In the genomic region with DNA sequence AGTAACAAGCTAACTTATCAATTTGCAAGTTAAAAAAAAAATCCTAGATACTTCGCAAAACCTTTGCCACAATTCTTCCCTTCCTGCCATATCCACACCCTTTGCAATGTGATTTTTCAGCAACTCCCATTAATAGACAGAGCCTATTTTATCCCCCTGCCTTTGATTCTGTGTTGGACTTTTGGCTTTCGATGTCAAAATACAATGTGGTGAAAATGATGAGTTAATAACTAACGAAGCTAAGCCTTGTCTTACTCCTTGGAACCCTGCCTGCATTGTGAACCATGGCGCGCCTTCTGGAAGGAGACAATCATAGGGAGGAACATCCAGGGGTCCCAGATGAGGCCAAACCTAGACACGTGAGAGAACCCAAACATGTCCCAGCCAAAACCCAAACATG, we compare ENCODE assay signal across 26 cellular contexts. TPM values are rescaled to one million over a fixed set of nuclear protein-coding genes. Genes with fewer than 3 reads are reported as not detected.
DNase-seq lines count a peak whose midpoint lies in the region; ATAC-seq and TF ChIP-seq lines count a peak whose summit lies in the region.
"Had no signal": no experiment of that assay in that cellular context is flagged by ENCODE, and none has a peak within 500 bp of the region (broad histone marks: within the 10 kb centered on the region; RNA-seq: fewer than 3 reads in every experiment).

No MANE protein-coding gene starts in this region.

- peak; percentile 60 for ATAC-seq in left lobe of liver
- ATAC-seq in activated T-cell treated with anti-CD3 and anti-CD28 coated beads, Interleukin-2, amount 50 U/mL, for 72 hours (replicated peaks in 1 of 2): no peak
- no peak for ATAC-seq in HG02642 (IDR thresholded peaks at IDR 0.05; ENCODE audit: poor library complexity, unreplicated experiment)
- ATAC-seq: GM12878 had no signal

- H3K27ac Mint-ChIP-seq in activated T-cell treated with anti-CD3 and anti-CD28 coated beads, Interleukin-2, amount 50 U/mL, for 72 hours: no peak overlapping the region
- H3K27ac Mint-ChIP-seq: CD14-positive monocyte; CD4-positive, alpha-beta memory T cell; CD4-positive, CD25-positive, alpha-beta regulatory T cell; CD8-positive, alpha-beta memory T cell had no signal

- H3K36me3 ChIP-seq in esophagus muscularis mucosa: no peaks in the 10 kb centered on the region
- H3K36me3 ChIP-seq: BE2C, BLaER1 had no signal

- H3K4me3 Mint-ChIP-seq in activated T-cell treated with anti-CD3 and anti-CD28 coated beads, Interleukin-2, amount 50 U/mL, for 72 hours: no peak overlapping the region
- H3K4me3 Mint-ChIP-seq: CD14-positive monocyte; CD4-positive, alpha-beta memory T cell; CD4-positive, CD25-positive, alpha-beta regulatory T cell; CD8-positive, alpha-beta memory T cell had no signal

- no peaks in the 10 kb centered on the region for H3K4me1 ChIP-seq in esophagus muscularis mucosa
- H3K4me1 ChIP-seq: BE2C had no signal

- TF ChIP-seq EP300 in esophagus muscularis mucosa (IDR thresholded peaks at IDR 0.05): no peak

- no peak overlapping the region for H3K27ac ChIP-seq in esophagus muscularis mucosa (replicated peaks in 1 of 4)
- H3K27ac ChIP-seq: BLaER1 had no signal

- DNase-seq in esophagus muscularis mucosa (ENCODE audit: extremely low spot score): peak; percentile 81
- DNase-seq in left lobe of liver (ENCODE audit: low spot score): no peak
- peak; percentile 42 for DNase-seq in mucosa of gallbladder (ENCODE audit: low spot score)
- DNase-seq in activated T-cell treated with anti-CD3 and anti-CD28 coated beads, Interleukin-2, amount 50 U/mL, for 72 hours: no peak
- DNase-seq: 8988T; ACHN; BE2C; C1 segment of cervical spinal cord; CD4-positive, alpha-beta memory T cell; CD4-positive, CD25-positive, alpha-beta regulatory T cell; CD8-positive, alpha-beta memory T cell; COR-L47; DMS 273 treated with DMSO at 0.1 percent for 48 hours; DMS153; DMS53; DMS79; DND-41; EL; GDM1 had no signal

- H3K4me3 ChIP-seq in esophagus muscularis mucosa: no peak overlapping the region
- H3K4me3 ChIP-seq: BLaER1, GM12878 had no signal

- H3K27me3 Mint-ChIP-seq in activated T-cell treated with anti-CD3 and anti-CD28 coated beads, Interleukin-2, amount 50 U/mL, for 72 hours (ENCODE audit: low read depth): peaks cover 10% of the 10 kb centered on the region

- no peaks in the 10 kb centered on the region for H3K4me1 Mint-ChIP-seq in activated T-cell treated with anti-CD3 and anti-CD28 coated beads, Interleukin-2, amount 50 U/mL, for 72 hours (ENCODE audit: low read depth)
- H3K4me1 Mint-ChIP-seq: CD14-positive monocyte; CD4-positive, alpha-beta memory T cell; CD4-positive, CD25-positive, alpha-beta regulatory T cell; CD8-positive, alpha-beta memory T cell had no signal

- intact Hi-C loops in esophagus muscularis mucosa (cut with DNase I): no loop called here

- no peaks in the 10 kb centered on the region for H3K36me3 Mint-ChIP-seq in activated T-cell treated with anti-CD3 and anti-CD28 coated beads, Interleukin-2, amount 50 U/mL, for 72 hours (ENCODE audit: insufficient read depth in 2 of 2)
- H3K36me3 Mint-ChIP-seq: CD14-positive monocyte; CD4-positive, alpha-beta memory T cell; CD4-positive, CD25-positive, alpha-beta regulatory T cell had no signal

- H3K27me3 ChIP-seq in esophagus muscularis mucosa: peaks cover 0 to 33% (median 0%) of the 10 kb centered on the region in 4 donors
- H3K27me3 ChIP-seq: BE2C, BLaER1 had no signal

- no peak for TF ChIP-seq POLR2A in esophagus muscularis mucosa (IDR thresholded peaks at IDR 0.05; ENCODE audit: low read depth)

- H3K9me3 Mint-ChIP-seq in activated T-cell treated with anti-CD3 and anti-CD28 coated beads, Interleukin-2, amount 50 U/mL, for 72 hours: no peaks in the 10 kb centered on the region
- H3K9me3 Mint-ChIP-seq: CD4-positive, alpha-beta memory T cell; CD4-positive, CD25-positive, alpha-beta regulatory T cell; CD8-positive, alpha-beta memory T cell had no signal

- WGBS in esophagus muscularis mucosa: 78% methylated on average over 6 of the region's 6 CpGs

- no peak for TF ChIP-seq CTCF in esophagus muscularis mucosa (IDR thresholded peaks at IDR 0.05)

- no peaks in the 10 kb centered on the region for H3K9me3 ChIP-seq in esophagus muscularis mucosa
- H3K9me3 ChIP-seq: BE2C, BLaER1 had no signal

RNA-seq across cellular contexts. Expression of a gene that starts 6.4 kb away (rescaled TPM):
- not detected for total RNA-seq in esophagus muscularis mucosa
- 228 TPM for total RNA-seq in left lobe of liver
- total RNA-seq in mucosa of gallbladder: 66.6 TPM
- total RNA-seq in activated T-cell treated with anti-CD3 and anti-CD28 coated beads, Interleukin-2, amount 50 U/mL, for 72 hours: under 1 TPM in 1 of 2 donors, not detected in 1; 0.19 TPM
- total RNA-seq: A673; CD4-positive, alpha-beta memory T cell; CD4-positive, CD25-positive, alpha-beta regulatory T cell; CD8-positive, alpha-beta memory T cell; Daoy had no signal

RNA-seq across cellular contexts. Expression of a gene that starts 42.9 kb away (rescaled TPM):
- total RNA-seq in esophagus muscularis mucosa: under 1 TPM in 2 of 4 donors, not detected in 2; 0.32 to 0.66 TPM
- 97.0 TPM for total RNA-seq in left lobe of liver
- total RNA-seq in mucosa of gallbladder: 87.2 TPM
- not detected for total RNA-seq in activated T-cell treated with anti-CD3 and anti-CD28 coated beads, Interleukin-2, amount 50 U/mL, for 72 hours
- total RNA-seq: CD4-positive, alpha-beta memory T cell; CD4-positive, CD25-positive, alpha-beta regulatory T cell; CD8-positive, alpha-beta memory T cell; GM12878 had no signal

RNA-seq across cellular contexts. Expression of a gene that starts 57.4 kb away (rescaled TPM):
- total RNA-seq in esophagus muscularis mucosa: not detected
- total RNA-seq in left lobe of liver: not detected
- total RNA-seq in mucosa of gallbladder: not detected
- not detected for total RNA-seq in activated T-cell treated with anti-CD3 and anti-CD28 coated beads, Interleukin-2, amount 50 U/mL, for 72 hours
- total RNA-seq: A673; CD4-positive, alpha-beta memory T cell; CD4-positive, CD25-positive, alpha-beta regulatory T cell; CD8-positive, alpha-beta memory T cell; Daoy; G401; GM12878 had no signal

Comparison
In these comparisons a context has a peak if more than half of its experiments do, and no peak if none do; other contexts are left out.
1. DNase-seq: peak in esophagus muscularis mucosa (single experiment) and mucosa of gallbladder (single experiment); none in left lobe of liver (single experiment) and activated T-cell treated with anti-CD3 and anti-CD28 coated beads, Interleukin-2, amount 50 U/mL, for 72 hours (0 of 2).
2. RNA of a gene that starts 6.4 kb away (total RNA-seq): 228 TPM in left lobe of liver (single experiment) and 66.6 TPM in mucosa of gallbladder (single experiment); 0.19 TPM in activated T-cell treated with anti-CD3 and anti-CD28 coated beads, Interleukin-2, amount 50 U/mL, for 72 hours and not detected in esophagus muscularis mucosa; every median in the first group is over 10 times any median in the second.
3. RNA of a gene that starts 42.9 kb away (total RNA-seq): 97.0 TPM in left lobe of liver (single experiment) and 87.2 TPM in mucosa of gallbladder (single experiment); 0.32 to 0.66 TPM in esophagus muscularis mucosa and not detected in activated T-cell treated with anti-CD3 and anti-CD28 coated beads, Interleukin-2, amount 50 U/mL, for 72 hours; every median in the first group is over 10 times any median in the second.